Comparison of ENCODE assay signal across 28 cellular contexts in the genomic region with DNA sequence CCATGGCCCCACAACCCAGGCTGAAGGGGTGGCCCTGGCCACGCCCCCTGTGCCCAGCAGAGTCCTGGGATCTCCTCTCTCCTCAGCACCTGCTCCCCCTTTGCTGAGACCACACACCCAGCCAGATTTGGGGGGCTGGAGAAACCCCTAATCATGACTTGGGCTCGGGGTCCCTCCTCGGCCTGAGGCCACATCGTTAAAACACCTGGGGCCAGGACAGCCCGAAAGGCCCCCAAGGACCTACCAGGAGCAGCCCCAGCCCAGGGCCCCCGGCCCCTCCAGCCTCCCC.
DNase-seq lines count a peak whose midpoint lies in the region; ATAC-seq, FAIRE-seq and TF ChIP-seq lines count a peak whose summit lies in the region.
"Had no signal": no experiment of that assay in that cellular context is flagged by ENCODE, and none has a peak within 500 bp of the region (broad histone marks: within the 10 kb centered on the region; RNA-seq: fewer than 3 reads in every experiment).

No MANE protein-coding gene starts in this region.

- DNase-seq in right lobe of liver (peak in 2 of 3 donors; percentile 13 to 35), HepG2 (ENCODE audit: low spot score) (no peak), endodermal cell (peak; percentile 40), posterior vena cava (ENCODE audit: low spot score) (peak; percentile 73), RKO (ENCODE audit: low spot score) (no peak), progenitor cell of endocrine pancreas (ENCODE audit: low spot score, unreplicated experiment) (no peak)
- DNase-seq: BE2C; CD8-positive, alpha-beta memory T cell; DMS 273 treated with DMSO at 0.1 percent for 48 hours; DMS79; EL; GF-D8; Kasumi-1; MV-4-11; NCI-H1105; NCI-H146; NCI-H1930; NCI-H2107; NCI-H446; NCI-H524 treated with DMSO at 0.1 percent for 48 hours; NCI-H774; SHP77 had no signal

- no TSS peak for BruUV-seq in HepG2 (replicated peaks; lab: Mats Ljungman, UMichigan)

- peaks cover 12% of the 10 kb centered on the region for H3K4me1 Mint-ChIP-seq in endodermal cell
- H3K4me1 Mint-ChIP-seq in progenitor cell of endocrine pancreas (ENCODE audit: low read depth) = peaks cover 14% of the 10 kb centered on the region
- H3K4me1 Mint-ChIP-seq: CD14-positive monocyte had no signal

- TF ChIP-seq RAD21 in HepG2 (CRISPR knock-in tag; IDR thresholded peaks at IDR 0.05) = no peak

- H3K36me3 Mint-ChIP-seq in endodermal cell (ENCODE audit: low read depth) (no peaks in the 10 kb centered on the region), progenitor cell of endocrine pancreas (ENCODE audit: insufficient read depth) (no peaks in the 10 kb centered on the region)
- H3K36me3 Mint-ChIP-seq: CD14-positive monocyte; CD8-positive, alpha-beta memory T cell had no signal

- no peaks in the 10 kb centered on the region for H3K36me3 ChIP-seq in right lobe of liver
- no peaks in the 10 kb centered on the region for H3K36me3 ChIP-seq in HepG2 (replicated peaks in 1 of 2; ENCODE audit: control insufficient read depth in 1 of 2, insufficient read depth in 2 of 2, low read length in 2 of 2)
- no peaks in the 10 kb centered on the region for H3K36me3 ChIP-seq in endodermal cell (ENCODE audit: control insufficient read depth, insufficient read depth, low read length)
- H3K36me3 ChIP-seq: BE2C had no signal

- no peak for TF ChIP-seq POLR2A in right lobe of liver (IDR thresholded peaks at IDR 0.05)
- no peak for TF ChIP-seq POLR2A in HepG2 (IDR thresholded peaks at IDR 0.05; ENCODE audit: insufficient read depth in 1 of 2, low read depth in 2 of 2, low read length in 2 of 2)

- intact Hi-C loops in right lobe of liver (cut with DNase I) = no loop called here
- intact Hi-C loops in HepG2 (cut with micrococcal nuclease; ENCODE audit: unreplicated experiment) = no loop called here
- intact Hi-C loops in posterior vena cava (cut with DNase I) = no loop called here

- H3K27me3 ChIP-seq in right lobe of liver = no peaks in the 10 kb centered on the region
- peaks cover 21 to 69% of the 10 kb centered on the region in 2 experiments; a peak in 4 of 5 replicates for H3K27me3 ChIP-seq in HepG2 (ENCODE audit: control insufficient read depth in 1 of 2, insufficient read depth in 2 of 2, low read length in 2 of 2)
- no peaks in the 10 kb centered on the region for H3K27me3 ChIP-seq in endodermal cell (ENCODE audit: control insufficient read depth, insufficient read depth, low read length, poor library complexity, severe bottlenecking)

- H3K9me3 ChIP-seq in right lobe of liver = no peaks in the 10 kb centered on the region
- H3K9me3 ChIP-seq in HepG2 (ENCODE audit: low read length) = no peaks in the 10 kb centered on the region
- no peaks in the 10 kb centered on the region for H3K9me3 ChIP-seq in endodermal cell (ENCODE audit: control insufficient read depth, low read length)
- H3K9me3 ChIP-seq: BE2C had no signal

- H3K27ac Mint-ChIP-seq in endodermal cell (no peak overlapping the region), progenitor cell of endocrine pancreas (no peak overlapping the region)
- H3K27ac Mint-ChIP-seq: CD14-positive monocyte had no signal

- no peak overlapping the region for H3K4me3 ChIP-seq in right lobe of liver
- no peak overlapping the region; a peak in 1 of 6 replicates for H3K4me3 ChIP-seq in HepG2 (replicated peaks in 1 of 3; ENCODE audit: insufficient read depth in 1 of 3, low read depth in 2 of 3, low read length in 3 of 3)
- no peak overlapping the region for H3K4me3 ChIP-seq in endodermal cell (ENCODE audit: low read length)
- H3K4me3 ChIP-seq: K562 had no signal

- TF ChIP-seq EP300 in HepG2 (IDR thresholded peaks at IDR 0.05; ENCODE audit: low read depth in 2 of 2, low read length in 2 of 2) = no peak
- no peak for TF ChIP-seq EP300 in HepG2 (CRISPR knock-in tag; IDR thresholded peaks at IDR 0.05; ENCODE audit: borderline replicate concordance)

- no peaks in the 10 kb centered on the region for H4K20me1 ChIP-seq in HepG2 (ENCODE audit: insufficient read depth, low read length)

- H3K79me2 ChIP-seq in HepG2 (ENCODE audit: insufficient read depth, low read length) = no peaks in the 10 kb centered on the region

- H3K4me3 Mint-ChIP-seq in endodermal cell (no peak overlapping the region), progenitor cell of endocrine pancreas (ENCODE audit: low read depth) (no peak overlapping the region)
- H3K4me3 Mint-ChIP-seq: CD14-positive monocyte; CD8-positive, alpha-beta memory T cell had no signal

- in situ Hi-C loops in HepG2 (cut with HindIII; ENCODE audit: extremely low pct_ligation_motif_present, low pct_unique_long_range_greater_than_20kb) = no loop called here

- H2AFZ ChIP-seq in HepG2 (ENCODE audit: low read length) = no peak overlapping the region

- H3K4me2 ChIP-seq in HepG2 (ENCODE audit: low read depth, low read length) = no peak overlapping the region

- H3K9me3 Mint-ChIP-seq in endodermal cell (no peaks in the 10 kb centered on the region), progenitor cell of endocrine pancreas (ENCODE audit: low read depth) (no peaks in the 10 kb centered on the region)
- H3K9me3 Mint-ChIP-seq: CD8-positive, alpha-beta memory T cell had no signal

- TF ChIP-seq CTCF in right lobe of liver (IDR thresholded peaks at IDR 0.05) = no peak
- TF ChIP-seq CTCF in HepG2 (CRISPR knock-in tag; IDR thresholded peaks at IDR 0.05) = no peak
- no peak for TF ChIP-seq CTCF in endodermal cell (conservative IDR thresholded peaks at IDR 0.05)
- TF ChIP-seq CTCF in progenitor cell of endocrine pancreas (IDR thresholded peaks at IDR 0.05; ENCODE audit: unreplicated experiment) = no peak

- H3K27me3 Mint-ChIP-seq in endodermal cell (ENCODE audit: insufficient read depth) (peaks cover 3% of the 10 kb centered on the region), progenitor cell of endocrine pancreas (peaks cover 3% of the 10 kb centered on the region)

- H3K9ac ChIP-seq in HepG2 (ENCODE audit: insufficient read depth, low read depth, low read length) (no peak overlapping the region), endodermal cell (ENCODE audit: extremely low read depth, low read length, poor library complexity, severe bottlenecking) (no peak overlapping the region)

- no peak for ATAC-seq in right lobe of liver
- no peak; the same call in 2 of the 3 replicates for ATAC-seq in HepG2
- no peak for ATAC-seq in GM18519 (IDR thresholded peaks at IDR 0.05; ENCODE audit: low FRiP score, unreplicated experiment)

- WGBS in right lobe of liver (ENCODE audit: insufficient coverage, low coverage, low lambda C conversion rate, missing lambda C conversion rate) = no CpG with 5 or more reads among the region's 6 CpGs
- no CpG with 5 or more reads among the region's 6 CpGs for WGBS in HepG2 (ENCODE audit: low lambda C conversion rate)
- WGBS in endodermal cell (ENCODE audit: insufficient coverage in 1 of 2, insufficient read length in 1 of 2), 2 experiments = 87 to 100% methylated on average over 1 to 6 of the region's 6 CpGs

- H3K27ac ChIP-seq in right lobe of liver (no peak overlapping the region), HepG2 (ENCODE audit: extremely low read length, insufficient read depth, low read length) (no peak overlapping the region), endodermal cell (ENCODE audit: low read depth, low read length) (no peak overlapping the region)

- FAIRE-seq in HepG2 (lab: Jason Lieb, UNC) = no peak
- FAIRE-seq: GM12891, GM19239, K562, RCC 7860 had no signal

- POLR2A ChIA-PET in HepG2 (lab: Yijun Ruan, JAX) = no interaction called here

- no peaks in the 10 kb centered on the region for H3K4me1 ChIP-seq in right lobe of liver
- H3K4me1 ChIP-seq in HepG2 (ENCODE audit: insufficient read depth, low read length) = peaks cover 12% of the 10 kb centered on the region; the same call in 1 of the 2 replicates
- peaks cover 2% of the 10 kb centered on the region for H3K4me1 ChIP-seq in endodermal cell (ENCODE audit: control insufficient read depth, insufficient read depth, low read length)
- H3K4me1 ChIP-seq: BE2C had no signal

- CTCF ChIA-PET in HepG2 (lab: Yijun Ruan, JAX; ENCODE audit: low intra/inter-chr PET ratio, low total read pairs) = no interaction called here

TF ChIP-seq in HepG2, 621 proteins besides CTCF, POLR2A, EP300 and RAD21 (continues in another document):
- TF ChIP-seq ELF3 (CRISPR knock-in tag; IDR thresholded peaks at IDR 0.05) (no peak), ZNF607 (CRISPR knock-in tag; IDR thresholded peaks at IDR 0.05; ENCODE audit: borderline replicate concordance) (no peak), TOE1 (CRISPR knock-in tag; IDR thresholded peaks at IDR 0.05) (no peak), ZBTB7A (CRISPR knock-in tag; IDR thresholded peaks at IDR 0.05) (no peak), CHD2 (IDR thresholded peaks at IDR 0.05; ENCODE audit: low read depth, low read length) (no peak), KLF6 (CRISPR knock-in tag; IDR thresholded peaks at IDR 0.05) (no peak), GTF3A (CRISPR knock-in tag; conservative IDR thresholded peaks at IDR 0.05) (no peak)
- TF ChIP-seq, protein P1, sequence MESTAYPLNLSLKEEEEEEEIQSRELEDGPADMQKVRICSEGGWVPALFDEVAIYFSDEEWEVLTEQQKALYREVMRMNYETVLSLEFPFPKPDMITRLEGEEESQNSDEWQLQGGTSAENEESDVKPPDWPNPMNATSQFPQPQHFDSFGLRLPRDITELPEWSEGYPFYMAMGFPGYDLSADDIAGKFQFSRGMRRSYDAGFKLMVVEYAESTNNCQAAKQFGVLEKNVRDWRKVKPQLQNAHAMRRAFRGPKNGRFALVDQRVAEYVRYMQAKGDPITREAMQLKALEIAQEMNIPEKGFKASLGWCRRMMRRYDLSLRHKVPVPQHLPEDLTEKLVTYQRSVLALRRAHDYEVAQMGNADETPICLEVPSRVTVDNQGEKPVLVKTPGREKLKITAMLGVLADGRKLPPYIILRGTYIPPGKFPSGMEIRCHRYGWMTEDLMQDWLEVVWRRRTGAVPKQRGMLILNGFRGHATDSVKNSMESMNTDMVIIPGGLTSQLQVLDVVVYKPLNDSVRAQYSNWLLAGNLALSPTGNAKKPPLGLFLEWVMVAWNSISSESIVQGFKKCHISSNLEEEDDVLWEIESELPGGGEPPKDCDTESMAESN (CRISPR knock-in tag; conservative IDR thresholded peaks at IDR 0.05) = no peak
- TF ChIP-seq, protein P2, sequence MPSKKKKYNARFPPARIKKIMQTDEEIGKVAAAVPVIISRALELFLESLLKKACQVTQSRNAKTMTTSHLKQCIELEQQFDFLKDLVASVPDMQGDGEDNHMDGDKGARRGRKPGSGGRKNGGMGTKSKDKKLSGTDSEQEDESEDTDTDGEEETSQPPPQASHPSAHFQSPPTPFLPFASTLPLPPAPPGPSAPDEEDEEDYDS (CRISPR knock-in tag; IDR thresholded peaks at IDR 0.05) = no peak
- TF ChIP-seq, protein P3, sequence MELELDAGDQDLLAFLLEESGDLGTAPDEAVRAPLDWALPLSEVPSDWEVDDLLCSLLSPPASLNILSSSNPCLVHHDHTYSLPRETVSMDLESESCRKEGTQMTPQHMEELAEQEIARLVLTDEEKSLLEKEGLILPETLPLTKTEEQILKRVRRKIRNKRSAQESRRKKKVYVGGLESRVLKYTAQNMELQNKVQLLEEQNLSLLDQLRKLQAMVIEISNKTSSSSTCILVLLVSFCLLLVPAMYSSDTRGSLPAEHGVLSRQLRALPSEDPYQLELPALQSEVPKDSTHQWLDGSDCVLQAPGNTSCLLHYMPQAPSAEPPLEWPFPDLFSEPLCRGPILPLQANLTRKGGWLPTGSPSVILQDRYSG (CRISPR knock-in tag; IDR thresholded peaks at IDR 0.05) = no peak

Comparison
In these comparisons a context has a peak if more than half of its experiments do, and no peak if none do; other contexts are left out.
1. DNase-seq: peak in right lobe of liver (2 of 3), endodermal cell (single experiment) and posterior vena cava (single experiment); none in HepG2 (single experiment), RKO (single experiment) and progenitor cell of endocrine pancreas (single experiment).